ENCODE assay signal across 16 cellular contexts in the genomic region with DNA sequence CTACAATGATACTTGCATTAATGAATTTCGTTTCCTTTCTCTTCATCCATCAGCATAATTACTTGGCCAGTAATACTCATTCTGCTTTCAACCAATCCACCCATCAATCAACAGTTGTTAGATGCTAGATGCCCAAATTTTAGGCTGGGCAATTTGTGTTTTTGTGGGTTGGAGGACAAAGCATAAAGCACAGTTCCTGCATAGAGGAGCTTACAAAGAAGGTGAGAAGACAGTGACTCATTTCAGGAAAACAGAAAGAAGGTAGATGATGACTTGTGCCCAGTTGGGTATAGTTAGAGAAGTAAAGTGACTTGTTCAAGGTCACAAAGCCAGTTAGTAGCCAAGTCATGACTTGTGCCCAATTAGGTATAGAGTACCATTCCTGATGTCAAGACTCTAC.
DNase-seq lines count a peak whose midpoint lies in the region; ATAC-seq and TF ChIP-seq lines count a peak whose summit lies in the region.
"Had no signal": no experiment of that assay in that cellular context is flagged by ENCODE, and none has a peak within 500 bp of the region (broad histone marks: within the 10 kb centered on the region; RNA-seq: fewer than 3 reads in every experiment).

No MANE protein-coding gene starts in this region.

- no peak overlapping the region for H3K9ac ChIP-seq in stomach smooth muscle (ENCODE audit: low read length in 2 of 2)
- H3K9ac ChIP-seq: SK-N-SH had no signal

- POLR2A ChIA-PET in activated CD8-positive, alpha-beta T cell treated with anti-CD3 and anti-CD28 coated beads for 36 hours (lab: Charles Lee): no interaction called here
- POLR2A ChIA-PET in activated CD8-positive, alpha-beta T cell treated with anti-CD3 and anti-CD28 coated beads, Interleukin-2, amount 10 ng/mL, durations not matched to agents 7 days and 5 days (lab: Charles Lee): no interaction called here

- TF ChIP-seq CTCF in activated CD8-positive, alpha-beta T cell treated with anti-CD3 and anti-CD28 coated beads for 36 hours (IDR thresholded peaks at IDR 0.05): no peak

- no peak overlapping the region for H3K4me3 Mint-ChIP-seq in activated CD8-positive, alpha-beta T cell treated with anti-CD3 and anti-CD28 coated beads for 36 hours
- no peak overlapping the region for H3K4me3 Mint-ChIP-seq in activated CD8-positive, alpha-beta T cell treated with anti-CD3 and anti-CD28 coated beads, Interleukin-2, amount 10 ng/mL, durations not matched to agents 7 days and 5 days
- H3K4me3 Mint-ChIP-seq: activated naive CD4-positive, alpha-beta T cell treated with anti-CD3 and anti-CD28 coated beads, Interleukin-2, amount 10 ng/mL, durations not matched to agents 7 days and 5 days; IgD-negative memory B cell had no signal

- H3K9me3 Mint-ChIP-seq in activated CD8-positive, alpha-beta T cell treated with anti-CD3 and anti-CD28 coated beads for 36 hours: no peaks in the 10 kb centered on the region
- H3K9me3 Mint-ChIP-seq in activated CD8-positive, alpha-beta T cell treated with anti-CD3 and anti-CD28 coated beads, Interleukin-2, amount 10 ng/mL, durations not matched to agents 7 days and 5 days (ENCODE audit: insufficient read depth): no peaks in the 10 kb centered on the region
- H3K9me3 Mint-ChIP-seq: activated naive CD4-positive, alpha-beta T cell treated with anti-CD3 and anti-CD28 coated beads, Interleukin-2, amount 10 ng/mL, durations not matched to agents 7 days and 5 days had no signal

- H3K36me3 ChIP-seq in stomach smooth muscle (ENCODE audit: control insufficient read depth in 2 of 2, insufficient read depth in 2 of 2, low read length in 2 of 2): no peaks in the 10 kb centered on the region
- H3K36me3 ChIP-seq: stomach had no signal

- H3K4me3 ChIP-seq in stomach smooth muscle (ENCODE audit: low read length in 2 of 2): peak overlapping the region; percentile 5 to 44
- H3K4me3 ChIP-seq: stomach had no signal

- H3K4me1 ChIP-seq in stomach smooth muscle (ENCODE audit: control insufficient read depth, insufficient read depth, low read length): peaks cover 12% of the 10 kb centered on the region

- no peaks in the 10 kb centered on the region for H3K27me3 Mint-ChIP-seq in activated CD8-positive, alpha-beta T cell treated with anti-CD3 and anti-CD28 coated beads for 36 hours
- no peaks in the 10 kb centered on the region for H3K27me3 Mint-ChIP-seq in activated CD8-positive, alpha-beta T cell treated with anti-CD3 and anti-CD28 coated beads, Interleukin-2, amount 10 ng/mL, durations not matched to agents 7 days and 5 days (ENCODE audit: low read depth)
- H3K27me3 Mint-ChIP-seq: activated naive CD4-positive, alpha-beta T cell treated with anti-CD3 and anti-CD28 coated beads, Interleukin-2, amount 10 ng/mL, durations not matched to agents 7 days and 5 days; CD4-positive, alpha-beta memory T cell; IgD-negative memory B cell had no signal

- CTCF ChIA-PET in activated CD8-positive, alpha-beta T cell treated with anti-CD3 and anti-CD28 coated beads for 36 hours (lab: Charles Lee): no interaction called here
- CTCF ChIA-PET in activated CD8-positive, alpha-beta T cell treated with anti-CD3 and anti-CD28 coated beads, Interleukin-2, amount 10 ng/mL, durations not matched to agents 7 days and 5 days (lab: Charles Lee): no interaction called here

- peak; percentile 34 for ATAC-seq in activated CD8-positive, alpha-beta T cell treated with anti-CD3 and anti-CD28 coated beads for 36 hours
- no peak for ATAC-seq in activated CD8-positive, alpha-beta T cell treated with anti-CD3 and anti-CD28 coated beads, Interleukin-2, amount 10 ng/mL, durations not matched to agents 7 days and 5 days
- peak; percentile 67 for ATAC-seq in HG02571 (IDR thresholded peaks at IDR 0.05; ENCODE audit: unreplicated experiment)
- ATAC-seq in HG03439 (IDR thresholded peaks at IDR 0.05; ENCODE audit: unreplicated experiment): peak; percentile 86
- ATAC-seq in GM21447 (IDR thresholded peaks at IDR 0.05; ENCODE audit: unreplicated experiment): no peak
- no peak for ATAC-seq in HG03354 (IDR thresholded peaks at IDR 0.05; ENCODE audit: poor library complexity, severe bottlenecking, unreplicated experiment)
- ATAC-seq: PC-3 had no signal

- H3K27ac Mint-ChIP-seq in activated CD8-positive, alpha-beta T cell treated with anti-CD3 and anti-CD28 coated beads for 36 hours: no peak overlapping the region
- H3K27ac Mint-ChIP-seq in activated CD8-positive, alpha-beta T cell treated with anti-CD3 and anti-CD28 coated beads, Interleukin-2, amount 10 ng/mL, durations not matched to agents 7 days and 5 days: no peak overlapping the region
- H3K27ac Mint-ChIP-seq: activated naive CD4-positive, alpha-beta T cell treated with anti-CD3 and anti-CD28 coated beads, Interleukin-2, amount 10 ng/mL, durations not matched to agents 7 days and 5 days; CD4-positive, alpha-beta memory T cell; IgD-negative memory B cell had no signal

- intact Hi-C loops in activated CD8-positive, alpha-beta T cell treated with anti-CD3 and anti-CD28 coated beads for 36 hours (cut with micrococcal nuclease): no loop called here

- peak overlapping the region; percentile 59 for H3K27ac ChIP-seq in stomach smooth muscle (ENCODE audit: low read length)

- DNase-seq in activated CD8-positive, alpha-beta T cell treated with anti-CD3 and anti-CD28 coated beads for 36 hours: no peak
- DNase-seq in activated CD8-positive, alpha-beta T cell treated with anti-CD3 and anti-CD28 coated beads, Interleukin-2, amount 10 ng/mL, durations not matched to agents 7 days and 5 days: no peak
- no peak for DNase-seq in activated CD4-positive, alpha-beta T cell treated with anti-CD3 and anti-CD28 coated beads, Interleukin-2, amount 50 U/mL, for 4 hours
- DNase-seq: 8988T; activated naive CD4-positive, alpha-beta T cell treated with anti-CD3 and anti-CD28 coated beads, Interleukin-2, amount 10 ng/mL, durations not matched to agents 7 days and 5 days; CD4-positive, alpha-beta memory T cell; NCI-H1105 treated with DMSO at 0.1 percent for 48 hours; PC-3; SK-N-SH; stomach had no signal

- no peaks in the 10 kb centered on the region for H3K36me3 Mint-ChIP-seq in activated CD8-positive, alpha-beta T cell treated with anti-CD3 and anti-CD28 coated beads for 36 hours (ENCODE audit: low read depth)
- no peaks in the 10 kb centered on the region for H3K36me3 Mint-ChIP-seq in activated CD8-positive, alpha-beta T cell treated with anti-CD3 and anti-CD28 coated beads, Interleukin-2, amount 10 ng/mL, durations not matched to agents 7 days and 5 days (ENCODE audit: low read depth)
- H3K36me3 Mint-ChIP-seq: activated naive CD4-positive, alpha-beta T cell treated with anti-CD3 and anti-CD28 coated beads, Interleukin-2, amount 10 ng/mL, durations not matched to agents 7 days and 5 days; CD4-positive, alpha-beta memory T cell; IgD-negative memory B cell had no signal

- no peaks in the 10 kb centered on the region for H3K9me3 ChIP-seq in stomach smooth muscle (ENCODE audit: control insufficient read depth in 2 of 2, low read length in 2 of 2)
- H3K9me3 ChIP-seq: SK-N-SH, stomach had no signal

- H3K27me3 ChIP-seq in stomach smooth muscle (ENCODE audit: control insufficient read depth in 1 of 2, insufficient read depth in 2 of 2, low read length in 2 of 2): no peaks in the 10 kb centered on the region

- H3K4me1 Mint-ChIP-seq in activated CD8-positive, alpha-beta T cell treated with anti-CD3 and anti-CD28 coated beads for 36 hours (ENCODE audit: low read depth): peaks cover 11% of the 10 kb centered on the region
- H3K4me1 Mint-ChIP-seq in activated CD8-positive, alpha-beta T cell treated with anti-CD3 and anti-CD28 coated beads, Interleukin-2, amount 10 ng/mL, durations not matched to agents 7 days and 5 days (ENCODE audit: low read depth): no peaks in the 10 kb centered on the region
- H3K4me1 Mint-ChIP-seq: activated naive CD4-positive, alpha-beta T cell treated with anti-CD3 and anti-CD28 coated beads, Interleukin-2, amount 10 ng/mL, durations not matched to agents 7 days and 5 days had no signal

Comparison
In these comparisons a context has a peak if more than half of its experiments do, and no peak if none do; other contexts are left out.
1. ATAC-seq: peak in activated CD8-positive, alpha-beta T cell treated with anti-CD3 and anti-CD28 coated beads for 36 hours (single experiment), HG02571 (single experiment) and HG03439 (single experiment); none in activated CD8-positive, alpha-beta T cell treated with anti-CD3 and anti-CD28 coated beads, Interleukin-2, amount 10 ng/mL, durations not matched to agents 7 days and 5 days (single experiment), GM21447 (single experiment) and HG03354 (single experiment).